ENCODE assay signal across 15 cellular contexts in the genomic region with DNA sequence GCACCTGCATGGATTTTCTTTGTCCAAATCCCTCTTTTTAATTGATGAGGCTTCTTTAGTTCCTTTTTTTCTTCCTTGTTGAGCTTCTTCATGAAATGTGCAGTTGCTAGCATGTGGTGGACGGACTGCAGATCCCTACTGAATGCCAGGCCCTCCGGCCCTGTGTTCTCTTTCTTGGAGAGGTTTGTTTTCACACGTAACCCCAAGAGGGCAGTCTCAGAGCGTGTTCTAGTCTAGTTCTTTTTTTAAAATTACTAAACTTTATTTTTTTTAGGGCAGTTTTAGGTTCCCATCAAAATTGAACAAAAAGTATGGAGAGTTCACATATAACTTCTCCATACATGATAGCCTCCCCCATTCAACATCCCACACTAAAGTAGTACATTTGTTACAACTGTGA.
A peak's percentile ranks its signal among the peaks of the same experiment; 100 is the strongest.
DNase-seq lines count a peak whose midpoint lies in the region; ATAC-seq and TF ChIP-seq lines count a peak whose summit lies in the region.
"Had no signal": no experiment of that assay in that cellular context is flagged by ENCODE, and none has a peak within 500 bp of the region (broad histone marks: within the 10 kb centered on the region; RNA-seq: fewer than 3 reads in every experiment).

No MANE protein-coding gene starts in this region.

- no peaks in the 10 kb centered on the region for H3K9me3 ChIP-seq in RWPE2 (ENCODE audit: severe bottlenecking)
- H3K9me3 ChIP-seq: BLaER1 treated with 17β-estradiol and CSF1 and Interleukin-3, amounts not matched to agents 10 nM and 100 nM had no signal

- H3K27me3 ChIP-seq in RWPE2 (ENCODE audit: insufficient read depth, poor library complexity, severe bottlenecking) (no peaks in the 10 kb centered on the region), foreskin keratinocyte (no peaks in the 10 kb centered on the region)
- H3K27me3 ChIP-seq: BLaER1 treated with 17β-estradiol and CSF1 and Interleukin-3, amounts not matched to agents 10 nM and 100 nM had no signal

- H3K4me3 ChIP-seq in RWPE2 (ENCODE audit: severe bottlenecking) (no peak overlapping the region), coronary artery (no peak overlapping the region)
- H3K4me3 ChIP-seq: BLaER1 treated with 17β-estradiol and CSF1 and Interleukin-3, amounts not matched to agents 10 nM and 100 nM had no signal

- H3K4me1 ChIP-seq in RWPE2 (ENCODE audit: insufficient read depth, poor library complexity, severe bottlenecking) (no peaks in the 10 kb centered on the region), foreskin keratinocyte (peaks cover 4% of the 10 kb centered on the region)
- H3K4me1 ChIP-seq: BLaER1 treated with 17β-estradiol and CSF1 and Interleukin-3, amounts not matched to agents 10 nM and 100 nM had no signal

- no peak for DNase-seq in GM10248 (ENCODE audit: extremely low spot score)
- DNase-seq in RWPE2 (ENCODE audit: low spot score): no peak
- DNase-seq in foreskin keratinocyte: no peak
- DNase-seq in putamen (ENCODE audit: low spot score): peak; percentile 24
- no peak for DNase-seq in coronary artery (ENCODE audit: low spot score)
- DNase-seq: activated CD4-positive, CD25-positive, alpha-beta regulatory T cell treated with anti-CD3 and anti-CD28 coated beads, Interleukin-2, amount 50 U/mL, for 72 hours; DMS53; effector memory CD8-positive, alpha-beta T cell; foreskin melanocyte; SIG-M5; stimulated activated CD4-positive, alpha-beta T cell treated with anti-CD3 and anti-CD28 coated beads, Interleukin-4, amount 100 ng/mL, for 24 hours; T-helper 9 cell had no signal

- CTCF ChIA-PET in GM10248 (lab: Yijun Ruan, JAX): interaction anchor here (0.9 to 1.1 kb wide), 2 partner anchors 9 to 268 kb away, joined by 3 read pairs; no protein-coding TSS in a partner anchor

- no peaks in the 10 kb centered on the region for H3K36me3 ChIP-seq in RWPE2 (ENCODE audit: low read depth)
- H3K36me3 ChIP-seq: BLaER1 treated with 17β-estradiol and CSF1 and Interleukin-3, amounts not matched to agents 10 nM and 100 nM had no signal

- TF ChIP-seq CTCF in GM10248 (IDR thresholded peaks at IDR 0.05; ENCODE audit: control extremely low read depth, extremely low read depth, low read depth, missing control alignments): peak; percentile 8
- peak; percentile 32 for TF ChIP-seq CTCF in RWPE2 (IDR thresholded peaks at IDR 0.05; ENCODE audit: poor library complexity, severe bottlenecking)
- TF ChIP-seq CTCF in foreskin keratinocyte (conservative IDR thresholded peaks at IDR 0.05): peak; percentile 23
- no peak for TF ChIP-seq CTCF in coronary artery (IDR thresholded peaks at IDR 0.05)

- H3K27ac ChIP-seq in RWPE2 (ENCODE audit: poor library complexity, severe bottlenecking) (no peak overlapping the region), foreskin keratinocyte (no peak overlapping the region), coronary artery (no peak overlapping the region)
- H3K27ac ChIP-seq: BLaER1 treated with 17β-estradiol and CSF1 and Interleukin-3, amounts not matched to agents 10 nM and 100 nM had no signal

- POLR2A ChIA-PET in GM10248 (lab: Yijun Ruan, JAX): no interaction called here

- no peak for ATAC-seq in RWPE2 (ENCODE audit: low read depth)
- no peak for ATAC-seq in foreskin keratinocyte
- ATAC-seq in esophagus mucosa: no peak
- no peak for ATAC-seq in HG03108 (IDR thresholded peaks at IDR 0.05; ENCODE audit: unreplicated experiment)
- ATAC-seq: effector memory CD8-positive, alpha-beta T cell had no signal
